1 cellular context compared by ENCODE assay signal in genomic region chr7:75823198-75823910, GRCh38.
TF ChIP-seq lines count a peak whose summit lies in the region.

No MANE protein-coding gene starts in this region.

TF ChIP-seq in HepG2, 621 proteins besides CTCF, POLR2A, EP300 and RAD21:
- TF ChIP-seq, protein P1, sequence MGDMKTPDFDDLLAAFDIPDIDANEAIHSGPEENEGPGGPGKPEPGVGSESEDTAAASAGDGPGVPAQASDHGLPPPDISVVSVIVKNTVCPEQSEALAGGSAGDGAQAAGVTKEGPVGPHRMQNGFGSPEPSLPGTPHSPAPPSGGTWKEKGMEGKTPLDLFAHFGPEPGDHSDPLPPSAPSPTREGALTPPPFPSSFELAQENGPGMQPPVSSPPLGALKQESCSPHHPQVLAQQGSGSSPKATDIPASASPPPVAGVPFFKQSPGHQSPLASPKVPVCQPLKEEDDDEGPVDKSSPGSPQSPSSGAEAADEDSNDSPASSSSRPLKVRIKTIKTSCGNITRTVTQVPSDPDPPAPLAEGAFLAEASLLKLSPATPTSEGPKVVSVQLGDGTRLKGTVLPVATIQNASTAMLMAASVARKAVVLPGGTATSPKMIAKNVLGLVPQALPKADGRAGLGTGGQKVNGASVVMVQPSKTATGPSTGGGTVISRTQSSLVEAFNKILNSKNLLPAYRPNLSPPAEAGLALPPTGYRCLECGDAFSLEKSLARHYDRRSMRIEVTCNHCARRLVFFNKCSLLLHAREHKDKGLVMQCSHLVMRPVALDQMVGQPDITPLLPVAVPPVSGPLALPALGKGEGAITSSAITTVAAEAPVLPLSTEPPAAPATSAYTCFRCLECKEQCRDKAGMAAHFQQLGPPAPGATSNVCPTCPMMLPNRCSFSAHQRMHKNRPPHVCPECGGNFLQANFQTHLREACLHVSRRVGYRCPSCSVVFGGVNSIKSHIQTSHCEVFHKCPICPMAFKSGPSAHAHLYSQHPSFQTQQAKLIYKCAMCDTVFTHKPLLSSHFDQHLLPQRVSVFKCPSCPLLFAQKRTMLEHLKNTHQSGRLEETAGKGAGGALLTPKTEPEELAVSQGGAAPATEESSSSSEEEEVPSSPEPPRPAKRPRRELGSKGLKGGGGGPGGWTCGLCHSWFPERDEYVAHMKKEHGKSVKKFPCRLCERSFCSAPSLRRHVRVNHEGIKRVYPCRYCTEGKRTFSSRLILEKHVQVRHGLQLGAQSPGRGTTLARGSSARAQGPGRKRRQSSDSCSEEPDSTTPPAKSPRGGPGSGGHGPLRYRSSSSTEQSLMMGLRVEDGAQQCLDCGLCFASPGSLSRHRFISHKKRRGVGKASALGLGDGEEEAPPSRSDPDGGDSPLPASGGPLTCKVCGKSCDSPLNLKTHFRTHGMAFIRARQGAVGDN (CRISPR knock-in tag; IDR thresholded peaks at IDR 0.05) = no peak
- TF ChIP-seq LCORL (IDR thresholded peaks at IDR 0.05) (no peak), LCORL (CRISPR knock-in tag; IDR thresholded peaks at IDR 0.05) (no peak), SMC3 (IDR thresholded peaks at IDR 0.05; ENCODE audit: low read length) (no peak)
- TF ChIP-seq, protein P2, sequence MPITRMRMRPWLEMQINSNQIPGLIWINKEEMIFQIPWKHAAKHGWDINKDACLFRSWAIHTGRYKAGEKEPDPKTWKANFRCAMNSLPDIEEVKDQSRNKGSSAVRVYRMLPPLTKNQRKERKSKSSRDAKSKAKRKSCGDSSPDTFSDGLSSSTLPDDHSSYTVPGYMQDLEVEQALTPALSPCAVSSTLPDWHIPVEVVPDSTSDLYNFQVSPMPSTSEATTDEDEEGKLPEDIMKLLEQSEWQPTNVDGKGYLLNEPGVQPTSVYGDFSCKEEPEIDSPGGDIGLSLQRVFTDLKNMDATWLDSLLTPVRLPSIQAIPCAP (CRISPR knock-in tag; IDR thresholded peaks at IDR 0.05; ENCODE audit: low read depth) = no peak
